ENCODE assay signal across 20 cellular contexts in the genomic region with DNA sequence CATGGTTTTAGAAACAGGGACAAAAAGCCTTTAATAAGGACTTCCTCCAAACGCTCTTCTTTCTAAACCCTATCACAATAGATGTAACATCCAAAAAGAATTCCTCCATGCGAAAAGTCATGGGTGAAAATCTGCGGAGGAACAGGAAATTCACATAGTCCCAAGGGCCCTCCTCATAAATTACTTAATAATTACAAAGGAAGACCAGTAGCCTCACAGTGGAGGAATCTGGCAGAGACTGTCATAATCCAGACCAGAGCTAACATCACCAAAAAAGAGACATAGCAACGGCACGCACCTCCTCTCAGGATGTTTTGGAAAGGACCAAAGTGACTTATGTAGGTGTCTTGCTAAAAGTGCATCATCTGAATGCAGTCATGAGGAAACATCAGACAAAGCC.
"Had no signal": no experiment of that assay in that cellular context is flagged by ENCODE, and none has a peak within 500 bp of the region (broad histone marks: within the 10 kb centered on the region; RNA-seq: fewer than 3 reads in every experiment).

No MANE protein-coding gene starts in this region.

- H3K9me3 ChIP-seq: SK-N-SH had no signal

- ATAC-seq: HepG2 had no signal

- DNase-seq: IMR-90, Karpas-422, KG1, MM.1S, NCI-H1092 treated with DMSO at 0.1 percent for 48 hours, NCI-H1436, NCI-H187, NCI-H2029, NCI-H2081 treated with DMSO at 0.1 percent for 48 hours, NCI-H2171, NCI-H226, NCI-H446, NCI-H510A, NCI-H524 treated with DMSO at 0.1 percent for 48 hours, NCI-H69, NCI-H774, RPMI8226, SHP77, SK-N-SH had no signal
